Comparison of ENCODE assay signal across 1 cellular context in the genomic region with DNA sequence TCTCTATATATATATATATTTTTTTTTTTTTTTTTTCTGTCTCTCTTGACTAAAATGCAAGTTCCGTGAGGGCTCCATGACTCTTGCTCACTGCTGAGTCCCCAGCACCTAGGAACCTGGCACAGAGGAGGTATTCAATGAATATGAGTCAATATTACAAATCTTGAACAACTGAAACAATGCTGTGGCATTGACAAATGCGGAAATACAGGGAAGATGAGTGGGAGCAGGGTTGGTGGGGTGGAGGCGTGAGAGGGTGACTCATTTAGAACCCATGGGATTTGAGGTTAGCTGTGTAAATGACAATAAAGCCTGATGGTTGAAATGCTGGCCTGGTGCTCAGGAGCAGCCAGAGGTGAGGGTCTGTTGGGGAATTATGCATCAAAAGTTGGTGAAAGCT.
TF ChIP-seq lines count a peak whose summit lies in the region.

No MANE protein-coding gene starts in this region.

TF ChIP-seq in HepG2, 621 proteins besides CTCF, POLR2A, EP300 and RAD21 (continued from another document):
- TF ChIP-seq, protein P1, sequence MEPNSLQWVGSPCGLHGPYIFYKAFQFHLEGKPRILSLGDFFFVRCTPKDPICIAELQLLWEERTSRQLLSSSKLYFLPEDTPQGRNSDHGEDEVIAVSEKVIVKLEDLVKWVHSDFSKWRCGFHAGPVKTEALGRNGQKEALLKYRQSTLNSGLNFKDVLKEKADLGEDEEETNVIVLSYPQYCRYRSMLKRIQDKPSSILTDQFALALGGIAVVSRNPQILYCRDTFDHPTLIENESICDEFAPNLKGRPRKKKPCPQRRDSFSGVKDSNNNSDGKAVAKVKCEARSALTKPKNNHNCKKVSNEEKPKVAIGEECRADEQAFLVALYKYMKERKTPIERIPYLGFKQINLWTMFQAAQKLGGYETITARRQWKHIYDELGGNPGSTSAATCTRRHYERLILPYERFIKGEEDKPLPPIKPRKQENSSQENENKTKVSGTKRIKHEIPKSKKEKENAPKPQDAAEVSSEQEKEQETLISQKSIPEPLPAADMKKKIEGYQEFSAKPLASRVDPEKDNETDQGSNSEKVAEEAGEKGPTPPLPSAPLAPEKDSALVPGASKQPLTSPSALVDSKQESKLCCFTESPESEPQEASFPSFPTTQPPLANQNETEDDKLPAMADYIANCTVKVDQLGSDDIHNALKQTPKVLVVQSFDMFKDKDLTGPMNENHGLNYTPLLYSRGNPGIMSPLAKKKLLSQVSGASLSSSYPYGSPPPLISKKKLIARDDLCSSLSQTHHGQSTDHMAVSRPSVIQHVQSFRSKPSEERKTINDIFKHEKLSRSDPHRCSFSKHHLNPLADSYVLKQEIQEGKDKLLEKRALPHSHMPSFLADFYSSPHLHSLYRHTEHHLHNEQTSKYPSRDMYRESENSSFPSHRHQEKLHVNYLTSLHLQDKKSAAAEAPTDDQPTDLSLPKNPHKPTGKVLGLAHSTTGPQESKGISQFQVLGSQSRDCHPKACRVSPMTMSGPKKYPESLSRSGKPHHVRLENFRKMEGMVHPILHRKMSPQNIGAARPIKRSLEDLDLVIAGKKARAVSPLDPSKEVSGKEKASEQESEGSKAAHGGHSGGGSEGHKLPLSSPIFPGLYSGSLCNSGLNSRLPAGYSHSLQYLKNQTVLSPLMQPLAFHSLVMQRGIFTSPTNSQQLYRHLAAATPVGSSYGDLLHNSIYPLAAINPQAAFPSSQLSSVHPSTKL (CRISPR knock-in tag; IDR thresholded peaks at IDR 0.05), result 0 out of 2 replicates have a peak, but pooled peaks have one; percentile 22
- TF ChIP-seq RARA (CRISPR knock-in tag; IDR thresholded peaks at IDR 0.05), result no peak
- 0 out of 2 replicates have a peak, but pooled peaks have one; percentile 12 for TF ChIP-seq ELF3 (CRISPR knock-in tag; IDR thresholded peaks at IDR 0.05)
- TF ChIP-seq, protein P2, sequence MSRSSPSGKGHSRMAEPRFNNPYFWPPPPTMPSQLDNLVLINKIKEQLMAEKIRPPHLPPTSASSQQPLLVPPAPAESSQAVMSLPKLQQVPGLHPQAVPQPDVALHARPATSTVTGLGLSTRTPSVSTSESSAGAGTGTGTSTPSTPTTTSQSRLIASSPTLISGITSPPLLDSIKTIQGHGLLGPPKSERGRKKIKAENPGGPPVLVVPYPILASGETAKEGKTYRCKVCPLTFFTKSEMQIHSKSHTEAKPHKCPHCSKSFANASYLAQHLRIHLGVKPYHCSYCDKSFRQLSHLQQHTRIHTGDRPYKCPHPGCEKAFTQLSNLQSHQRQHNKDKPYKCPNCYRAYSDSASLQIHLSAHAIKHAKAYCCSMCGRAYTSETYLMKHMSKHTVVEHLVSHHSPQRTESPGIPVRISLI (CRISPR knock-in tag; IDR thresholded peaks at IDR 0.05; ENCODE audit: borderline replicate concordance), result no peak
TF ChIP-seq in HepG2: peak in this region for 3.
